In genomic region chr17:39750131-39751015, GRCh38 we compare ENCODE assay signal across 1 cellular context.
A peak's percentile ranks its signal among the peaks of the same experiment; 100 is the strongest.
TF ChIP-seq lines count a peak whose summit lies in the region.

No MANE protein-coding gene starts in this region.

TF ChIP-seq in HepG2, 621 proteins besides CTCF, POLR2A, EP300 and RAD21 (continued from another document and continues in another):
- TF ChIP-seq SNAPC4 (CRISPR knock-in tag; IDR thresholded peaks at IDR 0.05), result no peak
- no peak for TF ChIP-seq SNRNP70 (IDR thresholded peaks at IDR 0.05; ENCODE audit: low read depth, low read length)
- TF ChIP-seq GPBP1L1 (CRISPR knock-in tag; IDR thresholded peaks at IDR 0.05), result no peak
- no peak for TF ChIP-seq HOXD1 (CRISPR knock-in tag; IDR thresholded peaks at IDR 0.05)
- TF ChIP-seq SMARCE1 (IDR thresholded peaks at IDR 0.05; ENCODE audit: borderline replicate concordance), result no peak
- TF ChIP-seq ZNF143 (CRISPR knock-in tag; IDR thresholded peaks at IDR 0.05), result no peak
- TF ChIP-seq BORCS8-MEF2B (CRISPR knock-in tag; IDR thresholded peaks at IDR 0.05), result 0 out of 2 replicates have a peak, but pooled peaks have one; percentile 16
- no peak for TF ChIP-seq ZNF251 (CRISPR knock-in tag; IDR thresholded peaks at IDR 0.05)
- TF ChIP-seq E2F5 (CRISPR knock-in tag; conservative IDR thresholded peaks at IDR 0.05), result no peak
- TF ChIP-seq USF2 (IDR thresholded peaks at IDR 0.05; ENCODE audit: low read depth, low read length), result no peak
- TF ChIP-seq USF2 (CRISPR knock-in tag; IDR thresholded peaks at IDR 0.05; ENCODE audit: borderline replicate concordance), result no peak
- peak; percentile 94 for TF ChIP-seq ZNF501 (CRISPR knock-in tag; IDR thresholded peaks at IDR 0.05)
- TF ChIP-seq SMAD9 (CRISPR knock-in tag; IDR thresholded peaks at IDR 0.05), result no peak
- no peak for TF ChIP-seq ZNF510 (CRISPR knock-in tag; IDR thresholded peaks at IDR 0.05; ENCODE audit: low read depth)
- peak; percentile 73; the same call in 1 of the 2 replicates for TF ChIP-seq IKZF5 (CRISPR knock-in tag; IDR thresholded peaks at IDR 0.05)
- TF ChIP-seq ZNF781 (CRISPR knock-in tag; IDR thresholded peaks at IDR 0.05; ENCODE audit: borderline replicate concordance, not compliant biosample characterization), result no peak
- TF ChIP-seq PRDM10 (CRISPR knock-in tag; IDR thresholded peaks at IDR 0.05; ENCODE audit: low read depth), result peak; percentile 61
- peak; percentile 71 for TF ChIP-seq ZEB1 (IDR thresholded peaks at IDR 0.05; ENCODE audit: insufficient replicate concordance, low read depth)
- TF ChIP-seq ZMYM4 (CRISPR knock-in tag; IDR thresholded peaks at IDR 0.05), result peak; percentile 34
- TF ChIP-seq MBNL3 (CRISPR knock-in tag; conservative IDR thresholded peaks at IDR 0.05), result no peak
- TF ChIP-seq NR2C2 (CRISPR knock-in tag; IDR thresholded peaks at IDR 0.05; ENCODE audit: borderline replicate concordance), result no peak
- TF ChIP-seq GMEB2 (CRISPR knock-in tag; IDR thresholded peaks at IDR 0.05; ENCODE audit: low read depth), result no peak
- peak; percentile 81; the same call in 1 of the 2 replicates for TF ChIP-seq ZSCAN25 (CRISPR knock-in tag; IDR thresholded peaks at IDR 0.05)
- no peak; the same call in 1 of the 2 replicates for TF ChIP-seq ZNF629 (CRISPR knock-in tag; conservative IDR thresholded peaks at IDR 0.05)
- TF ChIP-seq ATF1 (CRISPR knock-in tag; IDR thresholded peaks at IDR 0.05), result no peak
- TF ChIP-seq ZNF318 (CRISPR knock-in tag; IDR thresholded peaks at IDR 0.05), result no peak
- no peak for TF ChIP-seq ZFP1 (CRISPR knock-in tag; IDR thresholded peaks at IDR 0.05)
- TF ChIP-seq TEF (CRISPR knock-in tag; IDR thresholded peaks at IDR 0.05), result no peak
- TF ChIP-seq ZNF747 (CRISPR knock-in tag; IDR thresholded peaks at IDR 0.05; ENCODE audit: borderline replicate concordance), result no peak
- TF ChIP-seq ZFX (CRISPR knock-in tag; IDR thresholded peaks at IDR 0.05; ENCODE audit: low read depth), result peak; percentile 67
